17 cellular contexts compared by ENCODE assay signal in the genomic region with DNA sequence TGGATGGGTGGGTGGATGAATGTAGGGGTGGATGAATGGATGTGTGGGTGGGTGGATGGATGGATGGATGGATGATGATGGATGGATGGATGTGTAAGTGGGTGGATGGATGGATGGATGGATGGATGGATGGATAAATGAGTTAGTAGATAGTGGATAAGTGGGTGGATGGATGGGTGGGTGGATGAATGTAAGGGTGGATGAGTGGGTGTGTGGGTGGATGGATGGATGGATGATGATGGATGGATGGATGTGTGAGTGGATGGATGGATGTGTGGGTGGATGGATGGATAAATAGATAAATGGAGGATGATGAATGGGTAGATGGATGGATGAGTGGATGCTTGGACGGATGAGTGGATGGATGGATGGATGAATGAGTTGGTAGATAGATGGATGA.
"Had no signal": no experiment of that assay in that cellular context is flagged by ENCODE, and none has a peak within 500 bp of the region (broad histone marks: within the 10 kb centered on the region; RNA-seq: fewer than 3 reads in every experiment).

No MANE protein-coding gene starts in this region.

- H3K27me3 ChIP-seq: Peyer's patch had no signal

- H3K36me3 ChIP-seq: MG63, Peyer's patch, SJSA1 had no signal

- H3K4me3 ChIP-seq: MG63, PC-9, Peyer's patch, SJSA1, SK-N-MC had no signal

- H3K4me1 ChIP-seq: SJSA1 had no signal

- DNase-seq: Karpas-422, KG1, MG63, NCI-H1436 treated with DMSO at 0.1 percent for 48 hours, NCI-H1694 treated with DMSO at 0.1 percent for 48 hours, NCI-H1930, NCI-H2081, NCI-H2107, NCI-H2227 treated with DMSO at 0.1 percent for 48 hours, NCI-H524 treated with DMSO at 0.1 percent for 48 hours, NCI-H774, OCI-M1, SIG-M5 had no signal

- H3K9me3 ChIP-seq: MG63, Peyer's patch, SJSA1 had no signal

- H3K27ac ChIP-seq: PC-9, Peyer's patch, SJSA1, SK-N-MC had no signal
